In the genomic region with DNA sequence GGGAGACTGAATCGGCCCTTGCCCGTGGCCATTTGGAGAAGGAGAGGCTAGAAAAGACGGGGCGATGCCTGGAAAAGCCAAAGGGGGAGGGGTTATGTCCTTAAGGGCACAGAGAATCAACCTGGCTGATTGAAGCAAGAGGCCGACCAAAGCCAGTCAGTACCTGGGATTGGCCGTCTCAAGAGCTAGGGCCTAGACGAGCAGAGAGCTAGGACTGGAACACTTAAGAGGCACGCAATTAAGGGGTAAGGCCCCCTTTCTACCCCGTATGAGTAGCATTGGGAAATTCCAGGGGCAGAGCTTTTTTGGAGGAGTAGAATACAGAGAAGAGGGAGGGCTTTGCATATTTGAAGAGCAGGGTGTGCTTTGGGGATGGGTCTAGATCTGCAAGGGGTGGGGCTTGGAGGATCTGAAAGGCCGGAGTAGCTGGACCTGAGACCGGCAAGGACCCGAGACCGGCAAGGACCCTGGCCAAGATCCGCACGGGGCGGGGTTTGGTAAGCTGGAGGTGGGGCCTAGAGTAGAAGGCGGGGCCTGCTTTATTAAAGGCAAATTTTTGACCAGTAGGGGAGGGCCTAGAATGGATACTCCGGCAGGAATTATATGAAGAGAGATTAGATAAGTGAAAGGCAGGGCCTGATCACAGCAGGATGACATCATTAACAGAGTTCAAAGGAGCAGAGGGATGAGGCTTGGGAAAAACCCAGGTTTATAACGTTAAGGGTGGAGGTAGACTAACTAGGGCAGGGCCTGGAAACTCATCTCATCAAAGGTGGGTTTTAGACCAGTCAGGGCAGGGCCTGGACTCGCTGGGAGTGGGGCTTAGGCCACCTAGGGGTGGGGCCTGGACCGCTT, we compare ENCODE assay signal across 8 cellular contexts. TPM values are rescaled to one million over a fixed set of nuclear protein-coding genes. Genes with fewer than 3 reads are reported as not detected.
DNase-seq lines count a peak whose midpoint lies in the region; ATAC-seq and TF ChIP-seq lines count a peak whose summit lies in the region.
"Had no signal": no experiment of that assay in that cellular context is flagged by ENCODE, and none has a peak within 500 bp of the region (broad histone marks: within the 10 kb centered on the region; RNA-seq: fewer than 3 reads in every experiment).

No MANE protein-coding gene starts in this region.

- no peak for TF ChIP-seq CTCF in H9 (conservative IDR thresholded peaks at IDR 0.05)
- peak; percentile 0 for TF ChIP-seq CTCF in fibroblast of the aortic adventitia (IDR thresholded peaks at IDR 0.05; ENCODE audit: insufficient read depth, low read length)
- no peak for TF ChIP-seq CTCF in transverse colon (IDR thresholded peaks at IDR 0.05)

- H4K91ac ChIP-seq in H9 (ENCODE audit: insufficient read length, low read depth, low read length) = no peak overlapping the region

- peak overlapping the region; percentile 36 for H3K9ac ChIP-seq in H9 (ENCODE audit: extremely low read depth, insufficient read length, low read length)

- no peak overlapping the region for H3K4ac ChIP-seq in H9 (ENCODE audit: low read depth, low read length)

- no peak overlapping the region for H2AK5ac ChIP-seq in H9 (ENCODE audit: insufficient read length, low read length)

- peak; percentile 95 for DNase-seq in H9
- peak; percentile 23 for DNase-seq in SK-MEL-5 (ENCODE audit: low read depth, low spot score)
- peak; percentile 96 for DNase-seq in fibroblast of the aortic adventitia (ENCODE audit: low read depth)
- DNase-seq in skeletal muscle cell (ENCODE audit: low read depth) = no peak
- no peak for DNase-seq in transverse colon
- no peak for DNase-seq in NCI-H2081 treated with DMSO at 0.1 percent for 48 hours (lab: John Stamatoyannopoulos, UW)

- H4K8ac ChIP-seq in H9 (replicated peaks; ENCODE audit: insufficient read length, low read depth, low read length) = no peak overlapping the region

- H2BK15ac ChIP-seq in H9 (ENCODE audit: low read depth, low read length) = no peak overlapping the region

- no peak overlapping the region for H3K56ac ChIP-seq in H9 (ENCODE audit: insufficient read length, low read depth, low read length)

- H2BK120ac ChIP-seq in H9 (ENCODE audit: low read depth, low read length, poor library complexity, severe bottlenecking) = no peak overlapping the region

- peaks cover 12% of the 10 kb centered on the region for H3K27me3 Mint-ChIP-seq in H9 (ENCODE audit: low read depth)

- no peak for TF ChIP-seq EP300 in transverse colon (IDR thresholded peaks at IDR 0.05; ENCODE audit: low read depth)

- H3K14ac ChIP-seq in H9 (ENCODE audit: insufficient read depth, low read length) = no peak overlapping the region; the same call in 1 of the 2 replicates

- no peaks in the 10 kb centered on the region; a peak in 1 of 5 replicates for H3K9me3 Mint-ChIP-seq in H9

- H2BK5ac ChIP-seq in H9 (ENCODE audit: insufficient read length, low read length) = no peak overlapping the region

- H3K27ac ChIP-seq in H9 (ENCODE audit: insufficient read length, low read depth, low read length) = peak overlapping the region; percentile 24
- H3K27ac ChIP-seq in transverse colon = no peak overlapping the region

- H3K27me3 ChIP-seq in H9 (ENCODE audit: insufficient read depth, low read length) (no peaks in the 10 kb centered on the region), transverse colon (peaks cover 83% of the 10 kb centered on the region)

- H3K23ac ChIP-seq in H9 (ENCODE audit: insufficient read length, low read depth, low read length) = no peak overlapping the region

- no peaks in the 10 kb centered on the region for H3K36me3 ChIP-seq in transverse colon

- no peak overlapping the region for H2BK12ac ChIP-seq in H9 (ENCODE audit: insufficient read length, low read depth, low read length)

- H3K79me1 ChIP-seq in H9 (ENCODE audit: insufficient read depth, low read depth, low read length, poor library complexity, severe bottlenecking) = no peaks in the 10 kb centered on the region

- H3K4me3 ChIP-seq in fibroblast of the aortic adventitia (ENCODE audit: low read depth, low read length) (peak overlapping the region; percentile 58), skeletal muscle cell (ENCODE audit: low read depth, low read length) (peak overlapping the region; percentile 42), transverse colon (peak overlapping the region in 1 of 4 donors; percentile 28)

- TF ChIP-seq POLR2A in transverse colon (IDR thresholded peaks at IDR 0.05) = no peak

- H3K36me3 Mint-ChIP-seq in H9 (ENCODE audit: insufficient read depth in 1 of 3, low read depth in 3 of 3) = no peaks in the 10 kb centered on the region; a peak in 2 of 7 replicates

- no peaks in the 10 kb centered on the region for H3K79me2 ChIP-seq in H9 (ENCODE audit: insufficient read depth, low read length)

- no peaks in the 10 kb centered on the region for H3K9me3 ChIP-seq in H9 (ENCODE audit: control insufficient read depth, low read depth, low read length)
- no peaks in the 10 kb centered on the region for H3K9me3 ChIP-seq in transverse colon

- no peak overlapping the region for H4K5ac ChIP-seq in H9 (ENCODE audit: insufficient read length, low read depth, low read length)

- H3K4me2 ChIP-seq in H9 (ENCODE audit: insufficient read depth, insufficient read length, low read length) = peak overlapping the region; percentile 78

- H3K4me3 Mint-ChIP-seq in H9 = peak overlapping the region; percentile 73 to 96

- H3T11ph ChIP-seq in H9 (ENCODE audit: low read length) = no peak overlapping the region

- in situ Hi-C loops in SK-MEL-5 (cut with HindIII; ENCODE audit: low pct_unique_long_range_greater_than_20kb, low sequenced_read_pairs) = no loop called here
- in situ Hi-C loops in transverse colon (cut with MboI; ENCODE audit: low pct_ligation_motif_present in 1 of 4, low pct_unique_long_range_greater_than_20kb in 1 of 4, low sequenced_read_pairs in 3 of 4) = no loop called here

- H3K23me2 ChIP-seq in H9 (ENCODE audit: insufficient read length, low read depth, low read length, poor library complexity, severe bottlenecking) = peaks cover 24% of the 10 kb centered on the region

- no peak for ATAC-seq in HG03139 (IDR thresholded peaks at IDR 0.05; ENCODE audit: unreplicated experiment)

- H3K4me1 ChIP-seq in H9 (ENCODE audit: insufficient read depth, low read length) (peaks cover 2% of the 10 kb centered on the region; the same call in 1 of the 2 replicates), transverse colon (peaks cover 0 to 28% (median 6%) of the 10 kb centered on the region in 4 donors)

- no peak overlapping the region for H2BK20ac ChIP-seq in H9 (ENCODE audit: low read depth, low read length, poor library complexity, severe bottlenecking)

- WGBS in H9 (ENCODE audit: extremely low coverage, insufficient read length, low lambda C conversion rate) = no CpG with 5 or more reads among the region's 21 CpGs
- 9 to 28% methylated on average over 6 to 21 of the region's 21 CpGs for WGBS in transverse colon (ENCODE audit: low coverage in 1 of 2), 2 donors

- peaks cover 12 to 18% of the 10 kb centered on the region in 2 experiments for H3K4me1 Mint-ChIP-seq in H9

- H2AFZ ChIP-seq in H9 (ENCODE audit: low read length) = no peak overlapping the region

- intact Hi-C loops in transverse colon (cut with DNase I; ENCODE audit: low total_unique reads) = no loop called here

- peak overlapping the region; percentile 54 for H3K18ac ChIP-seq in H9 (ENCODE audit: insufficient read length, low read depth, low read length)

- no peaks in the 10 kb centered on the region for H4K20me1 ChIP-seq in H9 (ENCODE audit: control insufficient read depth, insufficient read depth, insufficient read length)

- peak overlapping the region; percentile 98 to 100 (median 99) for H3K27ac Mint-ChIP-seq in H9

RNA-seq across cellular contexts. Expression of a gene that starts 10.7 kb away (rescaled TPM):
- total RNA-seq in H9 (2021) (1.6 and 2.0 TPM in 2 replicates), fibroblast of the aortic adventitia (ENCODE audit: low replicate concordance) (1.1 TPM in 1 of 2 replicates, not detected in the other), transverse colon (not detected)
- total RNA-seq in SK-MEL-5 (2014; rRNA removed; shearing (Covaris generic)) = not detected in 2 replicates
- not detected in 2 replicates for polyA plus RNA-seq in SK-MEL-5 (2015; cell fraction: cytosol; rRNA removed)
- not detected in 2 replicates for polyA plus RNA-seq in SK-MEL-5 (2015; cell fraction: nucleus; rRNA removed)
- total RNA-seq: T-helper 2 cell treated with Interferon-gamma antibody and Interleukin-4, amounts not matched to agents 100 ng/mL and 5 ng/mL, for 36 hours had no signal

RNA-seq across cellular contexts. Expression of a gene that starts 18.0 kb away (rescaled TPM):
- total RNA-seq in H9 (2021) (6.0 and 7.1 TPM in 2 replicates), fibroblast of the aortic adventitia (ENCODE audit: low replicate concordance) (0.41 and 0.45 TPM in 2 replicates), transverse colon (not detected)
- total RNA-seq in SK-MEL-5 (2014; rRNA removed; shearing (Covaris generic)) = not detected in 2 replicates
- 0.01 and 0.10 TPM in 2 replicates for polyA plus RNA-seq in SK-MEL-5 (2015; cell fraction: cytosol; rRNA removed)
- 0.11 and 0.22 TPM in 2 replicates for polyA plus RNA-seq in SK-MEL-5 (2015; cell fraction: nucleus; rRNA removed)
- total RNA-seq: T-helper 2 cell treated with Interferon-gamma antibody and Interleukin-4, amounts not matched to agents 100 ng/mL and 5 ng/mL, for 36 hours had no signal

Comparison
In these comparisons a context has a peak if more than half of its experiments do, and no peak if none do; other contexts are left out.
1. DNase-seq: peak in H9 (single experiment), SK-MEL-5 (single experiment) and fibroblast of the aortic adventitia (single experiment); none in skeletal muscle cell (single experiment), transverse colon (single experiment) and NCI-H2081 treated with DMSO at 0.1 percent for 48 hours (single experiment).